ENCODE assay signal across 10 cellular contexts in the genomic region with DNA sequence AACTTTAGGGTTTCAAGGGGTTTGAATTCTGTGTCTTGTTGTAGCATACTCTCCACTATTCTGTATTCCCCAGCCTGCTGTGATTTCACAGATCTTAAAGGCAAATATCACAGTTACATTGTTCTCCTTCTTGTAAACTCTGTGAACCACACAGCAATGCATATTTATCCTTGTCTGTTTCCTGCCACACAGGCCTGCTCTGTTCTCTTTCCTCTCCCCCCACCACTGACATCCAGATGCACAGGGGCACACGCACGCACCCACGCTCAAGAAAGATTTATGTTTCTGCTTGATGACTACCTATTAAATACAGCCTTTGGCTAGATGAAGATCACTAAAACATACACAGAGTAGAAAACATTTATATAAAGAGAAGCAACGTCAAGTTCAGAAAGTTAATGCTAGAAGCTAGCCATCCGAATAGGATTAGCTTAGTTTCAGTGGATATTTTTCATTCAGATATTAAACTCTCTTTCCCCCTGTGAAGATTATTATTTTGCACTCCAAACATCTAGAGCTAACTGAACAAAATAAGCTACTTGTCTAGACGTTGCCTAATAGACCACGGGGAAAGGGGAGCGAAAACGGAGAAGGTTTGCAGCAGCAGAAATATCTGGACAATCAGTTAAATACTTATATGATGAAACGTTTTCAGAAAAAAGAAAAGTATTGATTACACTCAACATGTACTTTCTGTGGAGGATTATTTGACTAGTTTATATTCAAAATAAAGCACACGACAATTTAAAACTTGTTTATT.
DNase-seq lines count a peak whose midpoint lies in the region; ATAC-seq and TF ChIP-seq lines count a peak whose summit lies in the region.
"Had no signal": no experiment of that assay in that cellular context is flagged by ENCODE, and none has a peak within 500 bp of the region (broad histone marks: within the 10 kb centered on the region; RNA-seq: fewer than 3 reads in every experiment).

No MANE protein-coding gene starts in this region.

- H3K9me3 Mint-ChIP-seq in naive thymus-derived CD4-positive, alpha-beta T cell: peaks cover 0 to 5% (median 0%) of the 10 kb centered on the region in 11 donors

- H3K4me1 ChIP-seq in ACC112 (ENCODE audit: control insufficient read depth, insufficient read depth, low read length, unreplicated experiment): peaks cover 34% of the 10 kb centered on the region
- H3K4me1 ChIP-seq in naive thymus-derived CD4-positive, alpha-beta T cell (ENCODE audit: control insufficient read depth in 2 of 2, insufficient read depth in 2 of 2, low read length in 2 of 2): no peaks in the 10 kb centered on the region

- no peaks in the 10 kb centered on the region for H3K4me1 Mint-ChIP-seq in naive thymus-derived CD4-positive, alpha-beta T cell

- H2AFZ ChIP-seq in ACC112 (ENCODE audit: low read length, unreplicated experiment): no peak overlapping the region

- H3K27ac ChIP-seq in ACC112 (ENCODE audit: low read depth, low read length) (peak overlapping the region; percentile 12; the same call in 1 of the 2 replicates), WERI-Rb-1 (no peak overlapping the region)
- no peak overlapping the region for H3K27ac ChIP-seq in naive thymus-derived CD4-positive, alpha-beta T cell (ENCODE audit: low read depth, low read length)

- H3K27ac Mint-ChIP-seq in naive thymus-derived CD4-positive, alpha-beta T cell: no peak overlapping the region

- H3K4me3 Mint-ChIP-seq in naive thymus-derived CD4-positive, alpha-beta T cell: no peak overlapping the region

- CTCF ChIA-PET in naive thymus-derived CD4-positive, alpha-beta T cell (lab: Charles Lee): no interaction called here

- no peaks in the 10 kb centered on the region for H3K36me3 Mint-ChIP-seq in naive thymus-derived CD4-positive, alpha-beta T cell

- TF ChIP-seq CTCF in WERI-Rb-1 (IDR thresholded peaks at IDR 0.05; ENCODE audit: low read depth, low read length): no peak

- H3K4me3 ChIP-seq in ACC112 (ENCODE audit: low read depth, low read length) (peak overlapping the region; percentile 35; the same call in 1 of the 2 replicates), WERI-Rb-1 (ENCODE audit: low read depth, low read length) (no peak overlapping the region)
- H3K4me3 ChIP-seq in naive thymus-derived CD4-positive, alpha-beta T cell (ENCODE audit: low read length): no peak overlapping the region

- no peaks in the 10 kb centered on the region for H3K27me3 Mint-ChIP-seq in naive thymus-derived CD4-positive, alpha-beta T cell

- H3K79me2 ChIP-seq in ACC112 (ENCODE audit: control insufficient read depth, insufficient read depth, low read length, unreplicated experiment): no peaks in the 10 kb centered on the region

- H3K36me3 ChIP-seq in ACC112 (ENCODE audit: insufficient read depth, low read length): no peaks in the 10 kb centered on the region
- H3K36me3 ChIP-seq in naive thymus-derived CD4-positive, alpha-beta T cell (ENCODE audit: control insufficient read depth in 2 of 3, insufficient read depth in 3 of 3, low read length in 3 of 3): no peaks in the 10 kb centered on the region
- H3K36me3 ChIP-seq in WERI-Rb-1: no peaks in the 10 kb centered on the region

- no peaks in the 10 kb centered on the region for H3K27me3 ChIP-seq in ACC112 (ENCODE audit: insufficient read depth, low read length)
- no peaks in the 10 kb centered on the region for H3K27me3 ChIP-seq in naive thymus-derived CD4-positive, alpha-beta T cell (ENCODE audit: control insufficient read depth in 2 of 2, insufficient read depth in 2 of 2, low read length in 2 of 2)
- no peaks in the 10 kb centered on the region for H3K27me3 ChIP-seq in WERI-Rb-1 (ENCODE audit: insufficient read depth, low read depth, severe bottlenecking)

- ATAC-seq in naive thymus-derived CD4-positive, alpha-beta T cell: peak; percentile 18

- POLR2A ChIA-PET in naive thymus-derived CD4-positive, alpha-beta T cell (lab: Charles Lee): no interaction called here

- intact Hi-C loops in naive thymus-derived CD4-positive, alpha-beta T cell (cut with micrococcal nuclease): no loop called here

- H3K9me3 ChIP-seq in naive thymus-derived CD4-positive, alpha-beta T cell (ENCODE audit: control insufficient read depth in 2 of 3, low read length in 3 of 3): no peaks in the 10 kb centered on the region
- no peaks in the 10 kb centered on the region for H3K9me3 ChIP-seq in WERI-Rb-1 (ENCODE audit: severe bottlenecking)

- DNase-seq in NCI-H2227 (lab: John Stamatoyannopoulos, UW; ENCODE audit: unreplicated experiment) (peak; percentile 58), epidermal melanocyte (ENCODE audit: insufficient read length, low spot score) (peak; percentile 22), D341Med (ENCODE audit: low spot score) (no peak), WERI-Rb-1 (no peak)
- DNase-seq in naive thymus-derived CD4-positive, alpha-beta T cell: no peak
- DNase-seq in effector CD8-positive, alpha-beta T cell (lab: John Stamatoyannopoulos, UW): no peak
- no peak for DNase-seq in stimulated activated naive CD4-positive, alpha-beta T cell treated with Interleukin-2 at 50 U/mL for 16 hours (lab: John Stamatoyannopoulos, UW)
- DNase-seq: activated T-cell treated with anti-CD3 and anti-CD28 coated beads, Interleukin-2, amount 50 U/mL, for 48 hours; NCI-H2081 treated with DMSO at 0.1 percent for 48 hours had no signal

Comparison
In these comparisons a context has a peak if more than half of its experiments do, and no peak if none do; other contexts are left out.
1. DNase-seq: peak in NCI-H2227 (single experiment) and epidermal melanocyte (single experiment); none in naive thymus-derived CD4-positive, alpha-beta T cell (0 of 9), D341Med (single experiment), effector CD8-positive, alpha-beta T cell (single experiment), WERI-Rb-1 (single experiment) and stimulated activated naive CD4-positive, alpha-beta T cell treated with Interleukin-2 at 50 U/mL for 16 hours (single experiment).